19 cellular contexts compared by ENCODE assay signal in the genomic region with DNA sequence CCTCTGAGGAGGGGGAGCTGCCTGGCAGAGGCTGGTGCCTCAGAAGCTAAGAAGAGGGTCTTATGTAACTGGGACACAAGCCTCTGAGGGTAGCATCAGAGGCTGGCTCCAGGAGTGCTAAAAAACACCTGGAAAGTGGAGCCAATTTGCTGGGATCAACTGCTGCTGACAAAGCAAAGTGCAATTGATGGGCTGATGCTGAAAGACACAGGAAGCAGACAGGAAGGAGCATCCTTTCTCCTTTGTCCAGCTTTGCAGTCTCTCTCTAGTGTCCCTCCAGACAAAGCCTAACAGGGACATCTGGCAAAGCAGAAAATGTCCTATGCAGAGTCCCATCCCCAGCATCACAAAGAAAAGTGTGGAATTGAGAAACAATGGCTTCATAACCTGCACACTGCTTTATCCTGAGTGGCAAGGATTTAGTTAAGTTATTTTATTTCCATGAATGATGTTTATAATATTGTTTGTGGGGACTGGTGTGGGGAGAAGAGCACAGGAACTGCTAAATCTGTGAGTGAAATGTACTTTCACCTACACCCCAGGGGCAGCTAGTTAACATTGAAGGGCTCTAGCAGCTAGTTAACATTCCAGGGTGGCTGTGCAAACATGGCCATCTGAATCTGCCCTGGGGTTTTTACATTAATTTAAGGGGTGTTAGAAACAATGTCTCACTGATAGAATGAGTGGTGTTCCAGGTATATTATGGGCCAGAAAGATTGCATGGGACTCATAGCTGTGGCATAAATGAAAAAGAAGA. TPM values are rescaled to one million over a fixed set of nuclear protein-coding genes. Genes with fewer than 3 reads are reported as not detected.
A peak's percentile ranks its signal among the peaks of the same experiment; 100 is the strongest.
DNase-seq lines count a peak whose midpoint lies in the region; ATAC-seq and TF ChIP-seq lines count a peak whose summit lies in the region.
"Had no signal": no experiment of that assay in that cellular context is flagged by ENCODE, and none has a peak within 500 bp of the region (broad histone marks: within the 10 kb centered on the region; RNA-seq: fewer than 3 reads in every experiment).

No MANE protein-coding gene starts in this region.

- DNase-seq in GM23338 (ENCODE audit: low spot score) = peak; percentile 23
- DNase-seq in endodermal cell = peak; percentile 54
- DNase-seq in neural progenitor cell (ENCODE audit: low spot score) = peak; percentile 3
- DNase-seq in right atrium auricular region (ENCODE audit: low spot score) = no peak
- DNase-seq in NCI-H526 (lab: John Stamatoyannopoulos, UW) = no peak
- DNase-seq in left colon = no peak
- DNase-seq: COR-L47, DMS79 treated with DMSO at 0.1 percent for 48 hours, GDM1, GM23248, MG63, NCI-H1092, NCI-H1694 treated with DMSO at 0.1 percent for 48 hours, NCI-H2107, NCI-H345, NCI-H526 treated with DMSO at 0.1 percent for 48 hours had no signal

- H3K27me3 ChIP-seq in GM23338 (ENCODE audit: insufficient read depth) (no peaks in the 10 kb centered on the region), HUES6 (ENCODE audit: control insufficient read depth, insufficient read depth, low read length) (peaks cover 6% of the 10 kb centered on the region; the same call in 1 of the 2 replicates), endodermal cell (ENCODE audit: control insufficient read depth, insufficient read depth, low read length, poor library complexity, severe bottlenecking) (no peaks in the 10 kb centered on the region), neural progenitor cell (no peaks in the 10 kb centered on the region), right atrium auricular region (no peaks in the 10 kb centered on the region)
- H3K27me3 ChIP-seq: MG63, SJSA1 had no signal

- peak overlapping the region; percentile 94 for H3K27ac ChIP-seq in GM23338 (ENCODE audit: low read depth)
- peak overlapping the region; percentile 66 for H3K27ac ChIP-seq in HUES6 (ENCODE audit: low read depth, low read length)
- no peak overlapping the region for H3K27ac ChIP-seq in endodermal cell (ENCODE audit: low read depth, low read length)
- H3K27ac ChIP-seq in neural progenitor cell = no peak overlapping the region
- no peak overlapping the region for H3K27ac ChIP-seq in right atrium auricular region
- H3K27ac ChIP-seq: GM23248, SJSA1 had no signal

- no peaks in the 10 kb centered on the region for H4K20me1 ChIP-seq in GM23338 (replicated peaks; ENCODE audit: insufficient read depth)
- no peaks in the 10 kb centered on the region for H4K20me1 ChIP-seq in neural progenitor cell (ENCODE audit: low read depth)

- H3F3A ChIP-seq in GM23338 (replicated peaks; ENCODE audit: low read depth) = no peaks in the 10 kb centered on the region
- H3F3A ChIP-seq in neural progenitor cell (ENCODE audit: low read depth) = no peaks in the 10 kb centered on the region

- H3K27me3 Mint-ChIP-seq in GM23338 (ENCODE audit: insufficient read depth, low read depth, poor library complexity) (peaks cover 6% of the 10 kb centered on the region), endodermal cell (ENCODE audit: insufficient read depth) (peaks cover 3% of the 10 kb centered on the region), neural progenitor cell (ENCODE audit: insufficient read depth, low read depth) (peaks cover 2% of the 10 kb centered on the region)

- no peaks in the 10 kb centered on the region for H3K9me2 ChIP-seq in GM23338 (ENCODE audit: insufficient read depth)

- H3K4me3 ChIP-seq in GM23338 = 0 out of 2 replicates have a peak overlapping the region, but pooled peaks have one; percentile 20
- no peak overlapping the region for H3K4me3 ChIP-seq in HUES6 (ENCODE audit: low read depth, low read length)
- no peak overlapping the region for H3K4me3 ChIP-seq in endodermal cell (ENCODE audit: low read length)
- no peak overlapping the region for H3K4me3 ChIP-seq in neural progenitor cell
- no peak overlapping the region for H3K4me3 ChIP-seq in right atrium auricular region
- H3K4me3 ChIP-seq: GM12878, GM23248, MG63, SJSA1 had no signal

- H3K36me3 Mint-ChIP-seq in GM23338 (ENCODE audit: low read depth) = peaks cover 11% of the 10 kb centered on the region
- H3K36me3 Mint-ChIP-seq in endodermal cell (ENCODE audit: low read depth) = peaks cover 3% of the 10 kb centered on the region
- H3K36me3 Mint-ChIP-seq in neural progenitor cell = no peaks in the 10 kb centered on the region

- H3K9ac ChIP-seq in HUES6 (ENCODE audit: low read length) (no peak overlapping the region), endodermal cell (ENCODE audit: extremely low read depth, low read length, poor library complexity, severe bottlenecking) (no peak overlapping the region), neural progenitor cell (no peak overlapping the region)
- H3K9ac ChIP-seq: GM23248 had no signal

- H3K36me3 ChIP-seq in GM23338 (ENCODE audit: insufficient read depth) (no peaks in the 10 kb centered on the region), HUES6 (ENCODE audit: control insufficient read depth, insufficient read depth, low read length) (peaks cover 7% of the 10 kb centered on the region), endodermal cell (ENCODE audit: control insufficient read depth, insufficient read depth, low read length) (no peaks in the 10 kb centered on the region), neural progenitor cell (no peaks in the 10 kb centered on the region), right atrium auricular region (no peaks in the 10 kb centered on the region)
- H3K36me3 ChIP-seq: MG63, SJSA1 had no signal

- H3K4me3 Mint-ChIP-seq in GM23338 = no peak overlapping the region
- H3K4me3 Mint-ChIP-seq in endodermal cell = no peak overlapping the region
- no peak overlapping the region for H3K4me3 Mint-ChIP-seq in neural progenitor cell

- H2AFZ ChIP-seq in GM23338 (peak overlapping the region; percentile 10; the same call in 1 of the 2 replicates), neural progenitor cell (replicated peaks) (peak overlapping the region; percentile 46)
- H2AFZ ChIP-seq: GM23248 had no signal

- TF ChIP-seq CTCF in GM23338 (conservative IDR thresholded peaks at IDR 0.05; ENCODE audit: low read depth in 2 of 2) (no peak), endodermal cell (conservative IDR thresholded peaks at IDR 0.05) (no peak), neural progenitor cell (IDR thresholded peaks at IDR 0.05) (no peak), right atrium auricular region (IDR thresholded peaks at IDR 0.05) (no peak)

- H3K9me3 Mint-ChIP-seq in GM23338 = peaks cover 10% of the 10 kb centered on the region
- H3K9me3 Mint-ChIP-seq in endodermal cell = peaks cover 21% of the 10 kb centered on the region
- no peaks in the 10 kb centered on the region for H3K9me3 Mint-ChIP-seq in neural progenitor cell

- H3K79me2 ChIP-seq in GM23338 (replicated peaks; ENCODE audit: insufficient read depth) = no peaks in the 10 kb centered on the region
- no peaks in the 10 kb centered on the region for H3K79me2 ChIP-seq in neural progenitor cell (ENCODE audit: low read depth)

- peak; percentile 54 for ATAC-seq in GM23338
- ATAC-seq in left colon = no peak
- ATAC-seq: GM12878 had no signal

- H3K9me3 ChIP-seq in HUES6 (ENCODE audit: control insufficient read depth, insufficient read depth, low read depth, low read length) (peaks cover 32% of the 10 kb centered on the region), endodermal cell (ENCODE audit: control insufficient read depth, low read length) (peaks cover 9% of the 10 kb centered on the region), neural progenitor cell (ENCODE audit: low read depth) (no peaks in the 10 kb centered on the region), right atrium auricular region (peaks cover 0 to 12% of the 10 kb centered on the region in 2 donors)
- H3K9me3 ChIP-seq: MG63, SJSA1 had no signal

- H3K4me1 Mint-ChIP-seq in GM23338 (peaks cover 24% of the 10 kb centered on the region), endodermal cell (peaks cover 48% of the 10 kb centered on the region), neural progenitor cell (peaks cover 19% of the 10 kb centered on the region)

- H3K4me2 ChIP-seq in GM23338 = peak overlapping the region; percentile 66
- H3K4me2 ChIP-seq in neural progenitor cell = no peak overlapping the region

- intact Hi-C loops in left colon (cut with DNase I, micrococcal nuclease) = no loop called here

- peaks cover 16% of the 10 kb centered on the region for H3K4me1 ChIP-seq in GM23338 (ENCODE audit: insufficient read depth)
- peaks cover 28% of the 10 kb centered on the region for H3K4me1 ChIP-seq in HUES6 (ENCODE audit: control insufficient read depth, insufficient read depth, low read length)
- H3K4me1 ChIP-seq in endodermal cell (ENCODE audit: control insufficient read depth, insufficient read depth, low read length) = peaks cover 9% of the 10 kb centered on the region
- H3K4me1 ChIP-seq in neural progenitor cell = no peaks in the 10 kb centered on the region
- no peaks in the 10 kb centered on the region for H3K4me1 ChIP-seq in right atrium auricular region
- H3K4me1 ChIP-seq: SJSA1 had no signal

- H3K27ac Mint-ChIP-seq in GM23338 (peak overlapping the region; percentile 79; the same call in 1 of the 2 replicates), endodermal cell (peak overlapping the region; percentile 83), neural progenitor cell (no peak overlapping the region)

TF ChIP-seq in GM23338, 12 proteins besides CTCF, POLR2A, EP300 and RAD21 (continues in another document):
- no peak for TF ChIP-seq NANOG (IDR thresholded peaks at IDR 0.05; ENCODE audit: borderline replicate concordance)

RNA-seq across cellular contexts. Expression of gene MBTPS2, which starts 25.6 kb away (rescaled TPM):
- total RNA-seq in GM23338 (2014; rRNA removed; shearing (Covaris generic)) = 7.7 and 7.8 TPM in 2 replicates
- polyA plus RNA-seq in GM23338 (2016; fragmentation: Nextera tagmentation; extraction: Ambion mirVana) = 2.1 and 3.2 TPM in 2 replicates
- total RNA-seq in endodermal cell = 10 to 100 TPM; 12.6 to 13.6 TPM
- 15.9 TPM for polyA plus RNA-seq in endodermal cell (2013, experiment 1 of 2)
- 15.2 TPM for polyA plus RNA-seq in endodermal cell (2013, experiment 2 of 2)
- 5.2 and 8.4 TPM in 2 replicates for total RNA-seq in neural progenitor cell (ENCODE audit: low replicate concordance)
- total RNA-seq in right atrium auricular region = 10 to 100 TPM in 1 of 2 donors, 1 to 10 TPM in 1; 6.9 to 10.0 TPM
- total RNA-seq in left colon = 1 to 10 TPM; 8.5 to 8.6 TPM

RNA-seq across cellular contexts. Expression of gene YY2, which starts 42.0 kb away (rescaled TPM):
- total RNA-seq in GM23338 (2014; rRNA removed; shearing (Covaris generic)) = 1.3 and 1.6 TPM in 2 replicates
- 0.66 and 1.0 TPM in 2 replicates for polyA plus RNA-seq in GM23338 (2016; fragmentation: Nextera tagmentation; extraction: Ambion mirVana)
- total RNA-seq in endodermal cell (1 to 10 TPM; 1.4 to 1.9 TPM), neural progenitor cell (ENCODE audit: low replicate concordance) (0.22 and 0.56 TPM in 2 replicates), right atrium auricular region (under 1 TPM; 0.63 to 0.98 TPM), left colon (1 to 10 TPM in 1 of 2 donors, under 1 TPM in 1; 0.95 to 1.2 TPM)
- polyA plus RNA-seq in endodermal cell (2013, experiment 1 of 2) = 0.93 TPM
- polyA plus RNA-seq in endodermal cell (2013, experiment 2 of 2) = 0.91 TPM

RNA-seq across cellular contexts. Expression of gene SMPX, which starts 55.9 kb away (rescaled TPM):
- total RNA-seq in GM23338 (2014; rRNA removed; shearing (Covaris generic)) = 0.70 TPM in 1 of 2 replicates, not detected in the other
- 0.33 TPM in 1 of 2 replicates, not detected in the other for polyA plus RNA-seq in GM23338 (2016; fragmentation: Nextera tagmentation; extraction: Ambion mirVana)
- total RNA-seq in endodermal cell = under 1 TPM in 1 of 2 donors, not detected in 1; 0.31 TPM
- not detected for polyA plus RNA-seq in endodermal cell (2013, experiment 1 of 2)
- not detected for polyA plus RNA-seq in endodermal cell (2013, experiment 2 of 2)
- not detected in 2 replicates for total RNA-seq in neural progenitor cell (ENCODE audit: low replicate concordance)
- 100 to 1,000 TPM; 403 to 651 TPM for total RNA-seq in right atrium auricular region
- 1 to 10 TPM in 1 of 2 donors, not detected in 1; 2.1 TPM for total RNA-seq in left colon
- total RNA-seq: GM12878, GM23248, SJSA1 had no signal
- polyA plus RNA-seq: GM23248 had no signal

Comparison
In these comparisons a context has a peak if more than half of its experiments do, and no peak if none do; other contexts are left out.
1. DNase-seq: peak in GM23338 (single experiment), endodermal cell (single experiment) and neural progenitor cell (single experiment); none in right atrium auricular region (single experiment), NCI-H526 (0 of 2) and left colon (0 of 2).
2. H3K27ac ChIP-seq: peak in GM23338 (single experiment) and HUES6 (single experiment); none in endodermal cell (single experiment), neural progenitor cell (single experiment) and right atrium auricular region (0 of 2).
3. RNA of gene SMPX, which starts 55.9 kb away (total RNA-seq): 403 to 651 TPM in right atrium auricular region; 2.1 TPM in left colon, 0.31 TPM in endodermal cell, 0.70 TPM in GM23338 and not detected in neural progenitor cell; every median in the first group is over 100 times any median in the second.